In the genomic region with DNA sequence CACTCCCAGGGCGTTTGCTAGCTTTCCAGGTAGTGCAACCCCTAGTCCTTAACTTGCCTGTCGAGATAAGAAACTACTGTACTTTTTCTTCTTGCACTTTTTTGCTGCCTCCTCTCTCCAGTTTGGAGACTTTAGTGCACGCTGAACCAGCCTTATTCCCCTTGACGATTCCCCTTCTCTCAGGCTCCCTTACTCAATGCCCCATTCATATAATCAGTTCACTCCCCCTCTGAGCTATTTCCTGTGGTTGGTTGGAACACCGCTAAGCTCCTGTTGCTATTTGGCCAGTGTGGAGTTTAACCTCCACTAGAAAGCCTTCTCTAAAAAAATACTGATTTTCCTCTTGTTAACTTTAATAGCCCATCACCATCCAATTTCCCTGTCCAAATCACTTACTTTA, we compare ENCODE assay signal across 8 cellular contexts. TPM values are rescaled to one million over a fixed set of nuclear protein-coding genes. Genes with fewer than 3 reads are reported as not detected.
DNase-seq lines count a peak whose midpoint lies in the region; ATAC-seq and TF ChIP-seq lines count a peak whose summit lies in the region.

No MANE protein-coding gene starts in this region.

- peak overlapping the region; percentile 98 for H3K4me3 ChIP-seq in SK-N-MC
- peak overlapping the region; percentile 69 for H3K4me3 ChIP-seq in ectodermal cell (ENCODE audit: insufficient read depth, low read depth, low read length)
- H3K4me3 ChIP-seq in lung: peak overlapping the region; percentile 53
- H3K4me3 ChIP-seq in thyroid gland (replicated peaks in 1 of 3): peak overlapping the region in 2 of 3 donors; percentile 45 to 85

- ATAC-seq in lung (ENCODE audit: insufficient read depth, low FRiP score): no peak
- ATAC-seq in HG03469 (IDR thresholded peaks at IDR 0.05; ENCODE audit: unreplicated experiment): no peak
- ATAC-seq in HG03139 (IDR thresholded peaks at IDR 0.05; ENCODE audit: unreplicated experiment): no peak

- H3K4me1 ChIP-seq in ectodermal cell (ENCODE audit: control insufficient read depth, insufficient read depth, low read length) (peaks cover 3% of the 10 kb centered on the region), lung (ENCODE audit: control insufficient read depth in 2 of 2, insufficient read depth in 2 of 2, low read length in 2 of 2) (peaks cover 0 to 4% of the 10 kb centered on the region in 2 donors), thyroid gland (peaks cover 20 to 26% of the 10 kb centered on the region in 2 donors)

- H3K4me3 Mint-ChIP-seq in IgD-negative memory B cell: peak overlapping the region; percentile 93 to 98 (median 98)

- no peaks in the 10 kb centered on the region for H3K36me3 ChIP-seq in SK-N-MC (ENCODE audit: insufficient read depth, low read length)
- H3K36me3 ChIP-seq in ectodermal cell (ENCODE audit: control insufficient read depth, insufficient read depth, low read length): no peaks in the 10 kb centered on the region
- peaks cover 0 to 2% of the 10 kb centered on the region in 2 donors for H3K36me3 ChIP-seq in lung (ENCODE audit: control insufficient read depth in 2 of 2, insufficient read depth in 2 of 2, low read length in 2 of 2)
- no peaks in the 10 kb centered on the region for H3K36me3 ChIP-seq in thyroid gland

- WGBS in ectodermal cell, 2 experiments: 6 to 8% methylated on average over 5 of the region's 5 CpGs
- WGBS in lung, 2 donors: 0 to 1% methylated on average over 5 of the region's 5 CpGs
- 2% methylated on average over 5 of the region's 5 CpGs for WGBS in thyroid gland, 2 donors

- H3K4me1 Mint-ChIP-seq in IgD-negative memory B cell: peaks cover 18 to 36% (median 36%) of the 10 kb centered on the region in 3 donors

- H3K9me3 Mint-ChIP-seq in IgD-negative memory B cell: no peaks in the 10 kb centered on the region

- H3K9ac ChIP-seq in SK-N-MC (ENCODE audit: insufficient read length): peak overlapping the region; percentile 99

- peak overlapping the region; percentile 98 to 99 (median 98) for H3K27ac Mint-ChIP-seq in IgD-negative memory B cell

- no peak for TF ChIP-seq POLR2A in thyroid gland (IDR thresholded peaks at IDR 0.05)

- DNase-seq in Daoy (ENCODE audit: low read depth) (peak; percentile 42), SK-N-MC (ENCODE audit: low read depth, low spot score) (no peak), lung (ENCODE audit: low spot score) (no peak), thyroid gland (no peak)

- no peaks in the 10 kb centered on the region for H3K27me3 Mint-ChIP-seq in IgD-negative memory B cell

- TF ChIP-seq CTCF in lung (IDR thresholded peaks at IDR 0.05; ENCODE audit: control extremely low read depth, extremely low read depth) (no peak), thyroid gland (IDR thresholded peaks at IDR 0.05) (no peak)

- peak overlapping the region; percentile 98; the same call in 1 of the 2 replicates for H3K27ac ChIP-seq in SK-N-MC
- H3K27ac ChIP-seq in ectodermal cell (ENCODE audit: insufficient read depth, low read depth, low read length, poor library complexity, severe bottlenecking): peak overlapping the region; percentile 57
- peak overlapping the region; percentile 85 to 88 for H3K27ac ChIP-seq in lung (ENCODE audit: low read depth in 1 of 2, low read length in 1 of 2)
- H3K27ac ChIP-seq in thyroid gland: peak overlapping the region; percentile 75 to 95 (median 87)

- peaks cover 8% of the 10 kb centered on the region for H3K36me3 Mint-ChIP-seq in IgD-negative memory B cell

- H3K9me3 ChIP-seq in SK-N-MC (ENCODE audit: low read depth, low read length): no peaks in the 10 kb centered on the region
- no peaks in the 10 kb centered on the region for H3K9me3 ChIP-seq in ectodermal cell (ENCODE audit: control insufficient read depth, low read length)
- H3K9me3 ChIP-seq in lung (ENCODE audit: control insufficient read depth in 2 of 2, insufficient read depth in 1 of 2, low read length in 1 of 2): no peaks in the 10 kb centered on the region
- H3K9me3 ChIP-seq in thyroid gland: no peaks in the 10 kb centered on the region

- intact Hi-C loops in thyroid gland (cut with DNase I): no loop called here

- H3K27me3 ChIP-seq in ectodermal cell (ENCODE audit: control insufficient read depth, insufficient read depth, low read length, poor library complexity, severe bottlenecking) (no peaks in the 10 kb centered on the region), lung (ENCODE audit: control insufficient read depth, insufficient read depth) (no peaks in the 10 kb centered on the region), thyroid gland (no peaks in the 10 kb centered on the region)

RNA-seq across cellular contexts. Expression of a gene that starts 0.7 kb away (rescaled TPM):
- total RNA-seq in Daoy (2014; rRNA removed; shearing (Covaris generic)): 7.7 and 8.2 TPM in 2 replicates
- polyA plus RNA-seq in IgD-negative memory B cell: 21.5 TPM
- polyA plus RNA-seq in ectodermal cell (2013, experiment 1 of 4): 22.8 TPM
- polyA plus RNA-seq in ectodermal cell (2013, experiment 2 of 4): 29.7 TPM
- polyA plus RNA-seq in ectodermal cell (2013, experiment 3 of 4): 21.6 TPM
- polyA plus RNA-seq in ectodermal cell (2013, experiment 4 of 4): 25.0 TPM
- total RNA-seq in lung: 10 to 100 TPM; 32.2 to 50.5 TPM
- polyA plus RNA-seq in lung: 10 to 100 TPM; 18.3 to 23.1 TPM
- 10 to 100 TPM; 67.8 to 84.3 (median 74.0) TPM for total RNA-seq in thyroid gland

RNA-seq across cellular contexts. Expression of a gene that starts 49.7 kb away (rescaled TPM):
- 4.6 and 4.8 TPM in 2 replicates for total RNA-seq in Daoy (2014; rRNA removed; shearing (Covaris generic))
- 0.30 TPM for polyA plus RNA-seq in IgD-negative memory B cell
- 25.1 TPM for polyA plus RNA-seq in ectodermal cell (2013, experiment 1 of 4)
- 22.9 TPM for polyA plus RNA-seq in ectodermal cell (2013, experiment 2 of 4)
- 16.5 TPM for polyA plus RNA-seq in ectodermal cell (2013, experiment 3 of 4)
- 19.0 TPM for polyA plus RNA-seq in ectodermal cell (2013, experiment 4 of 4)
- 10 to 100 TPM; 27.6 to 40.0 TPM for total RNA-seq in lung
- 10 to 100 TPM; 11.1 to 24.1 TPM for polyA plus RNA-seq in lung
- total RNA-seq in thyroid gland: 10 to 100 TPM; 24.2 to 34.5 (median 26.4) TPM
